Comparison of ENCODE assay signal across 1 cellular context in the genomic region with DNA sequence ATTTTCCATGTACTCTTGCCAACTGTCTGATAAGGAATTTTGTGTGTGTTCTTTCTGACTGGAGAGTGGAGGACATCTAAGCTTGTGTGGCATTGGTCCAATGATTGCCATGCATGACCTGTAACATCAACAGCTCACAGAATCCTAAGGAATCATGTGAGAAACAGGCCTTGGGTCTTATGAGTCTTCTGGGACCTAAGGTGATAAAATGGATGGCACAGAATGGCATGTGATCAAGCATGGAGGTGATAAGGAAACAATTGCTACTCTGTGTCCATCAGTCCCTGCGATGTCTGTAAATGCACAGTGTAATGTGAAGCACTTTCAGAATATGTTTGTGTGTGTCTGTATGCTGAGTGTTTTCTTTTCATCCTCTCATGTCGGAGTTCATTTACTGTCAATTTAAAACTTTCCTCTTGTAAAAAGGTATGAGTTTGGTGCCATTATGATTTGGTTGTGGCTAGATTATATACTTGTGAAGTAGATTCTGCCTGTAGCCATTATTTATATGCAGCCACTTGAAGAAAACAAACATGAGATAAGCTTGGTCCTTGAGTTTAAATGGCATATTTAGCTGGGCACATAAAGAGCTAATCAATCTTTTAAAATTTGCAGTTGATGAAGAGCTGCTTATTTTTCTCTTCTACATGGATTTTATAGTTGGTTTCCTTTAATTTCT.
TF ChIP-seq lines count a peak whose summit lies in the region.

No MANE protein-coding gene starts in this region.

TF ChIP-seq in H1, 55 proteins besides CTCF, POLR2A, EP300 and RAD21:
- TF ChIP-seq SRF (IDR thresholded peaks at IDR 0.05; ENCODE audit: low read depth, low read length): no peak
- no peak for TF ChIP-seq ZNF274 (IDR thresholded peaks at IDR 0.05; ENCODE audit: borderline replicate concordance, extremely low read depth, low read length)
- no peak for TF ChIP-seq RFX5 (IDR thresholded peaks at IDR 0.05; ENCODE audit: borderline replicate concordance, low read depth, low read length)
- TF ChIP-seq SIRT6 (IDR thresholded peaks at IDR 0.05; ENCODE audit: low read length): no peak
- TF ChIP-seq SP1 (IDR thresholded peaks at IDR 0.05; ENCODE audit: low read depth, low read length): no peak
- no peak for TF ChIP-seq BACH1 (IDR thresholded peaks at IDR 0.05; ENCODE audit: low read length)
- no peak for TF ChIP-seq NRF1 (IDR thresholded peaks at IDR 0.05; ENCODE audit: low read depth, low read length)
- TF ChIP-seq EGR1 (IDR thresholded peaks at IDR 0.05; ENCODE audit: borderline replicate concordance, low read depth, low read length): no peak
- TF ChIP-seq YY1 (IDR thresholded peaks at IDR 0.05; ENCODE audit: low read depth, low read length): no peak
- TF ChIP-seq, protein P1, sequence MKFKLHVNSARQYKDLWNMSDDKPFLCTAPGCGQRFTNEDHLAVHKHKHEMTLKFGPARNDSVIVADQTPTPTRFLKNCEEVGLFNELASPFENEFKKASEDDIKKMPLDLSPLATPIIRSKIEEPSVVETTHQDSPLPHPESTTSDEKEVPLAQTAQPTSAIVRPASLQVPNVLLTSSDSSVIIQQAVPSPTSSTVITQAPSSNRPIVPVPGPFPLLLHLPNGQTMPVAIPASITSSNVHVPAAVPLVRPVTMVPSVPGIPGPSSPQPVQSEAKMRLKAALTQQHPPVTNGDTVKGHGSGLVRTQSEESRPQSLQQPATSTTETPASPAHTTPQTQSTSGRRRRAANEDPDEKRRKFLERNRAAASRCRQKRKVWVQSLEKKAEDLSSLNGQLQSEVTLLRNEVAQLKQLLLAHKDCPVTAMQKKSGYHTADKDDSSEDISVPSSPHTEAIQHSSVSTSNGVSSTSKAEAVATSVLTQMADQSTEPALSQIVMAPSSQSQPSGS (IDR thresholded peaks at IDR 0.05; ENCODE audit: low read length): no peak
- TF ChIP-seq RBBP5 (IDR thresholded peaks at IDR 0.05; ENCODE audit: borderline replicate concordance, low read depth, low read length): no peak
- TF ChIP-seq POLR2AphosphoS5 (IDR thresholded peaks at IDR 0.05; ENCODE audit: low read depth, low read length): no peak
- TF ChIP-seq, protein P2, sequence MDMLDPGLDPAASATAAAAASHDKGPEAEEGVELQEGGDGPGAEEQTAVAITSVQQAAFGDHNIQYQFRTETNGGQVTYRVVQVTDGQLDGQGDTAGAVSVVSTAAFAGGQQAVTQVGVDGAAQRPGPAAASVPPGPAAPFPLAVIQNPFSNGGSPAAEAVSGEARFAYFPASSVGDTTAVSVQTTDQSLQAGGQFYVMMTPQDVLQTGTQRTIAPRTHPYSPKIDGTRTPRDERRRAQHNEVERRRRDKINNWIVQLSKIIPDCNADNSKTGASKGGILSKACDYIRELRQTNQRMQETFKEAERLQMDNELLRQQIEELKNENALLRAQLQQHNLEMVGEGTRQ (IDR thresholded peaks at IDR 0.05; ENCODE audit: low read length): no peak
- TF ChIP-seq, protein P3, sequence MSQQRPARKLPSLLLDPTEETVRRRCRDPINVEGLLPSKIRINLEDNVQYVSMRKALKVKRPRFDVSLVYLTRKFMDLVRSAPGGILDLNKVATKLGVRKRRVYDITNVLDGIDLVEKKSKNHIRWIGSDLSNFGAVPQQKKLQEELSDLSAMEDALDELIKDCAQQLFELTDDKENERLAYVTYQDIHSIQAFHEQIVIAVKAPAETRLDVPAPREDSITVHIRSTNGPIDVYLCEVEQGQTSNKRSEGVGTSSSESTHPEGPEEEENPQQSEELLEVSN (IDR thresholded peaks at IDR 0.05): no peak
- no peak for TF ChIP-seq KDM4A (IDR thresholded peaks at IDR 0.05; ENCODE audit: low read depth, low read length, severe bottlenecking)
